ENCODE assay signal across 25 cellular contexts in genomic region chr10:126058507-126058906, GRCh38.
A peak's percentile ranks its signal among the peaks of the same experiment; 100 is the strongest.
DNase-seq lines count a peak whose midpoint lies in the region; ATAC-seq and TF ChIP-seq lines count a peak whose summit lies in the region.
"Had no signal": no experiment of that assay in that cellular context is flagged by ENCODE, and none has a peak within 500 bp of the region (broad histone marks: within the 10 kb centered on the region; RNA-seq: fewer than 3 reads in every experiment).

No MANE protein-coding gene starts in this region.

- no peak overlapping the region for H2BK15ac ChIP-seq in mesendoderm (replicated peaks; ENCODE audit: low read depth)

- H3K79me2 ChIP-seq in mesendoderm (ENCODE audit: control insufficient read depth, insufficient read depth, low read length): no peaks in the 10 kb centered on the region

- no peak overlapping the region for H3K4me2 ChIP-seq in mesendoderm (ENCODE audit: low read length)
- H3K4me2 ChIP-seq: PC-9 had no signal

- H3K23ac ChIP-seq in mesendoderm (ENCODE audit: low read length): no peak overlapping the region

- H3K27me3 Mint-ChIP-seq in dendritic cell treated with granulocyte-macrophage colony-stimulating factor and Interleukin-4, amounts not matched to agents 40 ng/mL and 50 ng/mL, for 4 days: peaks cover 17% of the 10 kb centered on the region
- peaks cover 11% of the 10 kb centered on the region for H3K27me3 Mint-ChIP-seq in nephron (ENCODE audit: low read depth)

- H3K18ac ChIP-seq in mesendoderm (ENCODE audit: low read length): no peak overlapping the region

- H3K4me1 Mint-ChIP-seq in dendritic cell treated with granulocyte-macrophage colony-stimulating factor and Interleukin-4, amounts not matched to agents 40 ng/mL and 50 ng/mL, for 4 days (ENCODE audit: low read depth): peaks cover 52% of the 10 kb centered on the region
- H3K4me1 Mint-ChIP-seq in nephron: peaks cover 50% of the 10 kb centered on the region

- H4K8ac ChIP-seq in mesendoderm (ENCODE audit: low read depth, low read length): no peak overlapping the region

- peak; percentile 11 for DNase-seq in DMS153 treated with DMSO at 0.1 percent for 48 hours (lab: John Stamatoyannopoulos, UW; ENCODE audit: unreplicated experiment)
- DNase-seq in NCI-H146 (lab: John Stamatoyannopoulos, UW): peak; percentile 77
- DNase-seq in EL: no peak
- no peak for DNase-seq in stimulated activated naive CD8-positive, alpha-beta T cell treated with anti-CD3 and anti-CD28 coated beads, Interleukin-15, Interleukin-2, amounts not matched to agents 100 U/mL and 50 U/mL, for 24 hours
- DNase-seq in mesendoderm: no peak
- DNase-seq in T-helper 1 cell: no peak
- DNase-seq: activated CD8-positive, alpha-beta memory T cell treated with anti-CD3 and anti-CD28 coated beads for 24 hours; activated T-cell treated with anti-CD3 and anti-CD28 coated beads, Interleukin-2, amount 50 U/mL, for 48 hours; DND-41; left cardiac atrium; mucosa of descending colon; NCI-H2081 treated with DMSO at 0.1 percent for 48 hours; PC-9; sigmoid colon; stimulated activated naive B cell treated with anti-CD40 and anti-IgM and Interleukin-4, amounts not matched to agents 10 μg/mL and 1 μg/mL and 100 μg/mL, for 72 hours; T-helper 9 cell; tibial artery had no signal

- no peaks in the 10 kb centered on the region for H3K4me1 ChIP-seq in mesendoderm (ENCODE audit: control insufficient read depth, low read depth, low read length)

- no peaks in the 10 kb centered on the region for H3K36me3 ChIP-seq in mesendoderm (ENCODE audit: control insufficient read depth, insufficient read depth, low read length)
- H3K36me3 ChIP-seq: gastroesophageal sphincter, ovary, sigmoid colon, tibial artery had no signal

- ATAC-seq in stimulated activated naive CD8-positive, alpha-beta T cell treated with anti-CD3 and anti-CD28 coated beads, Interleukin-15, Interleukin-2, amounts not matched to agents 100 U/mL and 50 U/mL, for 24 hours: no peak
- ATAC-seq: activated CD4-positive, CD25-positive, alpha-beta regulatory T cell treated with anti-CD3 and anti-CD28 coated beads, Interleukin-2, amount 50 U/mL, for 24 hours; activated naive CD4-positive, alpha-beta T cell treated with anti-CD3 and anti-CD28 coated beads, Interleukin-2, amount 50 U/mL, for 72 hours; gastroesophageal sphincter; left cardiac atrium; mucosa of descending colon; stimulated activated naive B cell treated with anti-CD40 and anti-IgM and Interleukin-4, amounts not matched to agents 10 μg/mL and 1 μg/mL and 100 μg/mL, for 72 hours had no signal

- no peak for TF ChIP-seq CTCF in nephron (IDR thresholded peaks at IDR 0.05; ENCODE audit: unreplicated experiment in 3 of 3)

- no CpG with 5 or more reads among the region's 9 CpGs for WGBS in mesendoderm (ENCODE audit: extremely low coverage, insufficient coverage, low lambda C conversion rate)

- H4K5ac ChIP-seq in mesendoderm (ENCODE audit: low read length): no peak overlapping the region

- no peak overlapping the region for H2BK120ac ChIP-seq in mesendoderm (ENCODE audit: low read depth, low read length)

- no peak overlapping the region for H3K27ac ChIP-seq in mesendoderm (ENCODE audit: low read depth, low read length)
- H3K27ac ChIP-seq: epithelial cell of prostate, gastroesophageal sphincter, PC-9, sigmoid colon, SK-N-MC, tibial artery had no signal

- H3K4me3 ChIP-seq in mesendoderm (ENCODE audit: low read length): no peak overlapping the region
- H3K4me3 ChIP-seq: gastroesophageal sphincter, mucosa of descending colon, ovary, PC-9, sigmoid colon, SK-N-MC, tibial artery had no signal

- H3K27me3 ChIP-seq in mesendoderm (ENCODE audit: insufficient read depth, low read length, poor library complexity): no peaks in the 10 kb centered on the region
- H3K27me3 ChIP-seq: ovary, tibial artery had no signal

- intact Hi-C loops in dendritic cell treated with granulocyte-macrophage colony-stimulating factor and Interleukin-4, amounts not matched to agents 40 ng/mL and 50 ng/mL, for 4 days (cut with micrococcal nuclease): no loop called here

- no peak overlapping the region for H2AK5ac ChIP-seq in mesendoderm (ENCODE audit: low read length)

- H3K79me1 ChIP-seq in mesendoderm (ENCODE audit: low read length): no peaks in the 10 kb centered on the region

- no peak overlapping the region for H2BK5ac ChIP-seq in mesendoderm (ENCODE audit: low read length)

- H3K4me3 Mint-ChIP-seq in dendritic cell treated with granulocyte-macrophage colony-stimulating factor and Interleukin-4, amounts not matched to agents 40 ng/mL and 50 ng/mL, for 4 days: no peak overlapping the region
- peak overlapping the region in 1 of 3 experiments; percentile 37 for H3K4me3 Mint-ChIP-seq in nephron
- H3K4me3 Mint-ChIP-seq: stimulated activated naive B cell treated with anti-CD40 and anti-IgM and Interleukin-4, amounts not matched to agents 10 μg/mL and 1 μg/mL and 100 μg/mL, for 72 hours had no signal

- no peak overlapping the region for H3K9ac ChIP-seq in mesendoderm (ENCODE audit: low read length)

- peaks cover 9% of the 10 kb centered on the region for H3K9me3 Mint-ChIP-seq in dendritic cell treated with granulocyte-macrophage colony-stimulating factor and Interleukin-4, amounts not matched to agents 40 ng/mL and 50 ng/mL, for 4 days
- peaks cover 8% of the 10 kb centered on the region for H3K9me3 Mint-ChIP-seq in nephron
- H3K9me3 Mint-ChIP-seq: activated naive CD4-positive, alpha-beta T cell treated with anti-CD3 and anti-CD28 coated beads, Interleukin-2, amount 50 U/mL, for 72 hours; stimulated activated naive B cell treated with anti-CD40 and anti-IgM and Interleukin-4, amounts not matched to agents 10 μg/mL and 1 μg/mL and 100 μg/mL, for 72 hours had no signal

- peaks cover 6% of the 10 kb centered on the region for H3K36me3 Mint-ChIP-seq in dendritic cell treated with granulocyte-macrophage colony-stimulating factor and Interleukin-4, amounts not matched to agents 40 ng/mL and 50 ng/mL, for 4 days (ENCODE audit: low read depth)
- peaks cover 14% of the 10 kb centered on the region for H3K36me3 Mint-ChIP-seq in nephron (ENCODE audit: low read depth)
- H3K36me3 Mint-ChIP-seq: activated naive CD4-positive, alpha-beta T cell treated with anti-CD3 and anti-CD28 coated beads, Interleukin-2, amount 50 U/mL, for 72 hours; stimulated activated naive B cell treated with anti-CD40 and anti-IgM and Interleukin-4, amounts not matched to agents 10 μg/mL and 1 μg/mL and 100 μg/mL, for 72 hours had no signal

- H3K56ac ChIP-seq in mesendoderm (ENCODE audit: low read length): no peak overlapping the region

- no peak overlapping the region for H3K4ac ChIP-seq in mesendoderm (ENCODE audit: low read depth, low read length)

- peak overlapping the region; percentile 34 for H3K27ac Mint-ChIP-seq in dendritic cell treated with granulocyte-macrophage colony-stimulating factor and Interleukin-4, amounts not matched to agents 40 ng/mL and 50 ng/mL, for 4 days
- peak overlapping the region; percentile 16 to 63 (median 58) for H3K27ac Mint-ChIP-seq in nephron
- H3K27ac Mint-ChIP-seq: activated naive CD4-positive, alpha-beta T cell treated with anti-CD3 and anti-CD28 coated beads, Interleukin-2, amount 50 U/mL, for 72 hours; stimulated activated naive B cell treated with anti-CD40 and anti-IgM and Interleukin-4, amounts not matched to agents 10 μg/mL and 1 μg/mL and 100 μg/mL, for 72 hours had no signal

Comparison
In these comparisons a context has a peak if more than half of its experiments do, and no peak if none do; other contexts are left out.
1. DNase-seq: peak in DMS153 treated with DMSO at 0.1 percent for 48 hours (single experiment) and NCI-H146 (single experiment); none in EL (single experiment), stimulated activated naive CD8-positive, alpha-beta T cell treated with anti-CD3 and anti-CD28 coated beads, Interleukin-15, Interleukin-2, amounts not matched to agents 100 U/mL and 50 U/mL, for 24 hours (single experiment), mesendoderm (single experiment) and T-helper 1 cell (0 of 5).